ENCODE assay signal across 1 cellular context in the genomic region with DNA sequence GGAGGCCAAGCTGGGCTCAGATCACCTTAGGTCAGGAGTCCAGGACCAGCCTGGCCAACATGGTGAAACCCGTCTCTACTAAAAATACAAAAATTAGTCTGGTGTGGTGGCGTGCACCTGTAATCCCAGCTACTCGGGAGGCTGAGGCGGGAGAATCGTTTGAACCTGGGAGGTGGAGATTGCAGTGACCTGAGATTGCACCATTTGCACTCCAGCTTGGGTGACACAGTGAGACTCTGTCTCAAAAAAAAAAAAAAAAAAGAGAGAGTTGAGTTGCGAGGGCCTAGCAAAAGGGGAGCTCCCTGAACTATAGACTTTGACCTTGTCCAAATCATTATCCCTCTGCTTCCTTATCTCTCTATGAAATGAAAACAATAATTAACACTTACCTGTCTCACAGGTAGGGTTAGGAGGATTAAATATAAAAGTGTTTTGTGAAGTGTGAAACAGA.
TF ChIP-seq lines count a peak whose summit lies in the region.

No MANE protein-coding gene starts in this region.

TF ChIP-seq in K562, 482 proteins besides CTCF, POLR2A, EP300 and RAD21:
- peak; percentile 48; the same call in 1 of the 2 replicates for TF ChIP-seq BCOR (IDR thresholded peaks at IDR 0.05)
